ENCODE assay signal across 30 cellular contexts in genomic region chr12:5514016-5514415, GRCh38.
DNase-seq lines count a peak whose midpoint lies in the region; ATAC-seq, FAIRE-seq and TF ChIP-seq lines count a peak whose summit lies in the region.
"Had no signal": no experiment of that assay in that cellular context is flagged by ENCODE, and none has a peak within 500 bp of the region (broad histone marks: within the 10 kb centered on the region; RNA-seq: fewer than 3 reads in every experiment).

No MANE protein-coding gene starts in this region.

- intact Hi-C loops in GM12878 (cut with micrococcal nuclease; ENCODE audit: unreplicated experiment) (loop anchor here (10.0 kb wide), 1 partner anchor 309 kb away; no protein-coding TSS in a partner anchor), vagina (cut with DNase I) (no loop called here)

- no peak overlapping the region for H2AK5ac ChIP-seq in H9 (ENCODE audit: insufficient read length, low read length)

- TF ChIP-seq CTCF in H9 (conservative IDR thresholded peaks at IDR 0.05), result no peak
- TF ChIP-seq CTCF in GM12878 (IDR thresholded peaks at IDR 0.05 in 2 of 3, conservative IDR thresholded peaks at IDR 0.05 in 1 of 3; ENCODE audit: control insufficient read depth in 2 of 3, extremely low read depth in 1 of 3, insufficient read depth in 1 of 3, low read depth in 3 of 3, low read length in 3 of 3), result no peak
- TF ChIP-seq CTCF in vagina (IDR thresholded peaks at IDR 0.05), result no peak

- H3K23me2 ChIP-seq in H9 (ENCODE audit: insufficient read length, low read depth, low read length, poor library complexity, severe bottlenecking), result no peaks in the 10 kb centered on the region

- no peak overlapping the region for H2BK20ac ChIP-seq in H9 (ENCODE audit: low read depth, low read length, poor library complexity, severe bottlenecking)

- H3K27ac ChIP-seq in H9 (ENCODE audit: insufficient read length, low read depth, low read length) (no peak overlapping the region), GM12878 (ENCODE audit: control insufficient read depth, insufficient read depth) (no peak overlapping the region), vagina (no peak overlapping the region)
- H3K27ac ChIP-seq: C4-2B, HL-60, KMS-11, SJCRH30 had no signal

- BruUV-seq in GM12878 (replicated peaks; lab: Mats Ljungman, UMichigan), result no TSS peak

- H3K4me2 ChIP-seq in H9 (ENCODE audit: insufficient read depth, insufficient read length, low read length) (no peak overlapping the region), GM12878 (ENCODE audit: control insufficient read depth, insufficient read depth) (no peak overlapping the region)
- H3K4me2 ChIP-seq: KMS-11 had no signal

- TF ChIP-seq RAD21 in GM12878 (IDR thresholded peaks at IDR 0.05; ENCODE audit: insufficient read depth, low read depth, low read length), result no peak

- TF ChIP-seq EP300 in GM12878 (IDR thresholded peaks at IDR 0.05; ENCODE audit: borderline replicate concordance in 1 of 2, control insufficient read depth in 1 of 2, low read depth in 2 of 2, low read length in 2 of 2), result no peak

- H3K9me3 ChIP-seq in H9 (ENCODE audit: control insufficient read depth, low read depth, low read length), result no peaks in the 10 kb centered on the region
- no peaks in the 10 kb centered on the region for H3K9me3 ChIP-seq in GM12878 (replicated peaks; ENCODE audit: control insufficient read depth, insufficient read depth, low read length)
- H3K9me3 ChIP-seq in vagina, result no peaks in the 10 kb centered on the region
- H3K9me3 ChIP-seq: SJCRH30 had no signal

- H3K27ac Mint-ChIP-seq in H9, result no peak overlapping the region
- H3K27ac Mint-ChIP-seq: B cell; CD8-positive, alpha-beta T cell; IgD-negative memory B cell had no signal

- H2BK12ac ChIP-seq in H9 (ENCODE audit: insufficient read length, low read depth, low read length), result no peak overlapping the region

- H3K9ac ChIP-seq in H9 (ENCODE audit: extremely low read depth, insufficient read length, low read length) (no peak overlapping the region), GM12878 (ENCODE audit: control insufficient read depth, insufficient read depth, low read length) (no peak overlapping the region)
- H3K9ac ChIP-seq: KMS-11 had no signal

- H4K5ac ChIP-seq in H9 (ENCODE audit: insufficient read length, low read depth, low read length), result no peak overlapping the region

- no peak overlapping the region for H4K8ac ChIP-seq in H9 (replicated peaks; ENCODE audit: insufficient read length, low read depth, low read length)

- H3K4me1 ChIP-seq in H9 (ENCODE audit: insufficient read depth, low read length) (no peaks in the 10 kb centered on the region), GM12878 (ENCODE audit: control insufficient read depth, insufficient read depth, low read length) (no peaks in the 10 kb centered on the region), vagina (peaks cover 11% of the 10 kb centered on the region)

- TF ChIP-seq POLR2A in GM12878 (IDR thresholded peaks at IDR 0.05; ENCODE audit: low read depth, low read length) (no peak), vagina (IDR thresholded peaks at IDR 0.05) (no peak)

- in situ Hi-C loops in GM12878 (cut with MboI), result no loop called here

- H3K27me3 ChIP-seq in H9 (ENCODE audit: insufficient read depth, low read length) (no peaks in the 10 kb centered on the region), GM12878 (replicated peaks in 1 of 2; ENCODE audit: control insufficient read depth in 2 of 2, insufficient read depth in 2 of 2, low read length in 1 of 2) (no peaks in the 10 kb centered on the region; a peak in 2 of 4 replicates), vagina (no peaks in the 10 kb centered on the region)
- H3K27me3 ChIP-seq: SJCRH30 had no signal

- no peak overlapping the region for H3T11ph ChIP-seq in H9 (ENCODE audit: low read length)

- H2BK15ac ChIP-seq in H9 (ENCODE audit: low read depth, low read length), result no peak overlapping the region

- CTCF ChIA-PET in GM12878 (lab: Yijun Ruan, JAX), result no interaction called here

- H3K18ac ChIP-seq in H9 (ENCODE audit: insufficient read length, low read depth, low read length), result no peak overlapping the region

- H4K20me1 ChIP-seq in H9 (ENCODE audit: control insufficient read depth, insufficient read depth, insufficient read length), result no peaks in the 10 kb centered on the region
- H4K20me1 ChIP-seq in GM12878 (ENCODE audit: control insufficient read depth, insufficient read depth), result no peaks in the 10 kb centered on the region

- H4K91ac ChIP-seq in H9 (ENCODE audit: insufficient read length, low read depth, low read length), result no peak overlapping the region

- FAIRE-seq in GM12878 (lab: Jason Lieb, UNC), result no peak
- FAIRE-seq: GM18507 had no signal

- H3K4me3 Mint-ChIP-seq in H9, result no peak overlapping the region
- H3K4me3 Mint-ChIP-seq: B cell; CD8-positive, alpha-beta T cell; IgD-negative memory B cell had no signal

- peaks cover 23 to 32% of the 10 kb centered on the region in 2 experiments for H3K4me1 Mint-ChIP-seq in H9
- H3K4me1 Mint-ChIP-seq: B cell, IgD-negative memory B cell had no signal

- POLR2A ChIA-PET in GM12878 (lab: Charles Lee), result no interaction called here

- H3K9me3 Mint-ChIP-seq in H9, result no peaks in the 10 kb centered on the region; a peak in 1 of 5 replicates
- H3K9me3 Mint-ChIP-seq: CD8-positive, alpha-beta T cell; IgD-negative memory B cell had no signal

- H3K4ac ChIP-seq in H9 (ENCODE audit: low read depth, low read length), result no peak overlapping the region

- WGBS in H9 (ENCODE audit: extremely low coverage, insufficient read length, low lambda C conversion rate), result no CpG with 5 or more reads among the region's 6 CpGs
- 25% methylated on average over 6 of the region's 6 CpGs for WGBS in GM12878 (ENCODE audit: insufficient coverage, insufficient replicate concordance, low lambda C conversion rate, missing lambda C conversion rate)

- no peak overlapping the region for H2BK120ac ChIP-seq in H9 (ENCODE audit: low read depth, low read length, poor library complexity, severe bottlenecking)

- H3K79me1 ChIP-seq in H9 (ENCODE audit: insufficient read depth, low read depth, low read length, poor library complexity, severe bottlenecking), result no peaks in the 10 kb centered on the region

- H3K56ac ChIP-seq in H9 (ENCODE audit: insufficient read length, low read depth, low read length), result no peak overlapping the region

- RAD21 ChIA-PET in GM12878 (lab: Charles Lee; ENCODE audit: unreplicated experiment), result no interaction called here

- no peak overlapping the region for H2BK5ac ChIP-seq in H9 (ENCODE audit: insufficient read length, low read length)

- H3K27me3 Mint-ChIP-seq in H9 (ENCODE audit: low read depth), result peaks cover 10% of the 10 kb centered on the region

- H3K14ac ChIP-seq in H9 (ENCODE audit: insufficient read depth, low read length), result no peak overlapping the region; the same call in 1 of the 2 replicates

- no peak overlapping the region for H3K23ac ChIP-seq in H9 (ENCODE audit: insufficient read length, low read depth, low read length)

- DNase-seq in H9 (peak; percentile 11), GM12878 (ENCODE audit: low read depth, low spot score) (no peak), islet precursor cell (peak; percentile 47), vagina (ENCODE audit: extremely low spot score in 2 of 2) (peak; percentile 58 to 74), NCI-H1694 (lab: John Stamatoyannopoulos, UW) (no peak)
- DNase-seq: DMS 273 treated with DMSO at 0.1 percent for 48 hours; DMS79; EL; GF-D8; NCI-H1092 treated with DMSO at 0.1 percent for 48 hours; NCI-H1436; NCI-H187 treated with DMSO at 0.1 percent for 48 hours; NCI-H2107; NCI-H446; NCI-H524 treated with DMSO at 0.1 percent for 48 hours; NCI-H82; NK-92 treated with Interleukin-12 subunit alpha and Interleukin-12 subunit beta, amount 100 ng/mL, for 24 hours; PC-3; SJCRH30 had no signal

- no peaks in the 10 kb centered on the region for H3K36me3 Mint-ChIP-seq in H9 (ENCODE audit: insufficient read depth in 1 of 3, low read depth in 3 of 3)
- H3K36me3 Mint-ChIP-seq: CD8-positive, alpha-beta T cell; IgD-negative memory B cell had no signal

- no peak overlapping the region for H3K4me3 ChIP-seq in GM12878
- H3K4me3 ChIP-seq in vagina, result no peak overlapping the region
- H3K4me3 ChIP-seq: SJCRH30 had no signal

- ATAC-seq in GM12878 (no peak), esophagus mucosa (no peak)
- ATAC-seq in activated CD4-positive, CD25-positive, alpha-beta regulatory T cell treated with anti-CD3 and anti-CD28 coated beads, Interleukin-2, amount 50 U/mL, for 24 hours, result no peak
- ATAC-seq: CD8-positive, alpha-beta T cell; PC-3; Right ventricle myocardium inferior; SK-N-SH treated with all-trans-retinoic acid at 6 μM for 48 hours had no signal

- H3K79me2 ChIP-seq in H9 (ENCODE audit: insufficient read depth, low read length), result no peaks in the 10 kb centered on the region
- no peaks in the 10 kb centered on the region for H3K79me2 ChIP-seq in GM12878 (ENCODE audit: control insufficient read depth, insufficient read depth, low read length)

- H3K36me3 ChIP-seq in GM12878 (ENCODE audit: control insufficient read depth in 2 of 2, insufficient read depth in 2 of 2, low read length in 1 of 2) (no peaks in the 10 kb centered on the region), vagina (no peaks in the 10 kb centered on the region)
- H3K36me3 ChIP-seq: SJCRH30 had no signal

- H2AFZ ChIP-seq in H9 (ENCODE audit: low read length), result no peak overlapping the region
- H2AFZ ChIP-seq in GM12878 (ENCODE audit: control insufficient read depth, low read depth, low read length), result no peak overlapping the region

- SMC1A ChIA-PET in GM12878 (lab: Charles Lee; ENCODE audit: uncharacterized antibody, unreplicated experiment), result no interaction called here

TF ChIP-seq in GM12878, 131 proteins besides CTCF, POLR2A, EP300 and RAD21:
- TF ChIP-seq, protein P1, sequence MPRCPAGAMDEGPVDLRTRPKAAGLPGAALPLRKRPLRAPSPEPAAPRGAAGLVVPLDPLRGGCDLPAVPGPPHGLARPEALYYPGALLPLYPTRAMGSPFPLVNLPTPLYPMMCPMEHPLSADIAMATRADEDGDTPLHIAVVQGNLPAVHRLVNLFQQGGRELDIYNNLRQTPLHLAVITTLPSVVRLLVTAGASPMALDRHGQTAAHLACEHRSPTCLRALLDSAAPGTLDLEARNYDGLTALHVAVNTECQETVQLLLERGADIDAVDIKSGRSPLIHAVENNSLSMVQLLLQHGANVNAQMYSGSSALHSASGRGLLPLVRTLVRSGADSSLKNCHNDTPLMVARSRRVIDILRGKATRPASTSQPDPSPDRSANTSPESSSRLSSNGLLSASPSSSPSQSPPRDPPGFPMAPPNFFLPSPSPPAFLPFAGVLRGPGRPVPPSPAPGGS (IDR thresholded peaks at IDR 0.05; ENCODE audit: borderline replicate concordance, insufficient read depth, low read depth, low read length, poor library complexity, severe bottlenecking), result peak; percentile 71
- TF ChIP-seq LARP7 (IDR thresholded peaks at IDR 0.05), result no peak

Comparison
In these comparisons a context has a peak if more than half of its experiments do, and no peak if none do; other contexts are left out.
1. DNase-seq: peak in H9 (single experiment), islet precursor cell (single experiment) and vagina (2 of 2); none in GM12878 (single experiment) and NCI-H1694 (single experiment).